34 cellular contexts compared by ENCODE assay signal in genomic region chr19:53583181-53583580, GRCh38. TPM values are rescaled to one million over a fixed set of nuclear protein-coding genes. Genes with fewer than 3 reads are reported as not detected.
"Had no signal": no experiment of that assay in that cellular context is flagged by ENCODE, and none has a peak within 500 bp of the region (broad histone marks: within the 10 kb centered on the region; RNA-seq: fewer than 3 reads in every experiment).

No MANE protein-coding gene starts in this region.

- H3K4me3 ChIP-seq: pancreas, psoas muscle, skin epidermis, smooth muscle cell, spleen, suprapubic skin, testis, tibial artery, transverse colon, upper lobe of left lung, vagina had no signal

- H3K4me3 Mint-ChIP-seq: natural killer cell treated with Interleukin-12 subunit alpha and Interleukin-12 subunit beta and Interleukin-15 and Interleukin-18, amount 100 ng/mL, for 72 hours; nephron progenitor cell; neural crest cell; stimulated activated memory B cell treated with anti-CD40 and anti-IgM and Interleukin-4, amounts not matched to agents 10 μg/mL and 1 μg/mL and 100 μg/mL, for 72 hours; stimulated activated naive CD8-positive, alpha-beta T cell treated with anti-CD3 and anti-CD28 coated beads, Interleukin-15, amount 100 ng/mL, for 72 hours had no signal

- H3K4me1 ChIP-seq: pancreas, psoas muscle, spleen, suprapubic skin, testis, tibial artery, transverse colon, vagina had no signal

- H3K4me1 Mint-ChIP-seq: neural crest cell; stimulated activated memory B cell treated with anti-CD40 and anti-IgM and Interleukin-4, amounts not matched to agents 10 μg/mL and 1 μg/mL and 100 μg/mL, for 72 hours; stimulated activated naive CD8-positive, alpha-beta T cell treated with anti-CD3 and anti-CD28 coated beads, Interleukin-15, amount 100 ng/mL, for 72 hours had no signal

- H3K27ac Mint-ChIP-seq: naive thymus-derived CD8-positive, alpha-beta T cell; natural killer cell treated with Interleukin-12 subunit alpha and Interleukin-12 subunit beta and Interleukin-15 and Interleukin-18, amount 100 ng/mL, for 72 hours; nephron progenitor cell; progenitor cell of endocrine pancreas; stimulated activated memory B cell treated with anti-CD40 and anti-IgM and Interleukin-4, amounts not matched to agents 10 μg/mL and 1 μg/mL and 100 μg/mL, for 72 hours; stimulated activated naive CD8-positive, alpha-beta T cell treated with anti-CD3 and anti-CD28 coated beads, Interleukin-15, amount 100 ng/mL, for 72 hours had no signal

- H3K27me3 ChIP-seq: neutrophil, pancreas, spleen, suprapubic skin, testis, tibial artery, transverse colon, upper lobe of left lung, vagina had no signal

- H3K9me3 ChIP-seq: pancreas, testis, vagina had no signal

- ATAC-seq: naive thymus-derived CD8-positive, alpha-beta T cell; natural killer cell treated with Interleukin-12 subunit alpha and Interleukin-12 subunit beta and Interleukin-15 and Interleukin-18, amount 100 ng/mL, for 72 hours; pancreas; psoas muscle; right cardiac atrium; sciatic nerve; stimulated activated memory B cell treated with anti-CD40 and anti-IgM and Interleukin-4, amounts not matched to agents 10 μg/mL and 1 μg/mL and 100 μg/mL, for 72 hours; stimulated activated naive CD8-positive, alpha-beta T cell treated with anti-CD3 and anti-CD28 coated beads, Interleukin-15, amount 100 ng/mL, for 72 hours; stimulated activated naive CD8-positive, alpha-beta T cell treated with anti-CD3 and anti-CD28 coated beads, Interleukin-15, Interleukin-2, amounts not matched to agents 100 U/mL and 50 U/mL, for 24 hours had no signal

- H3K36me3 ChIP-seq: neutrophil had no signal

- H3K27ac ChIP-seq: neutrophil, pancreas, psoas muscle, skin epidermis, spleen, suprapubic skin, testis, tibial artery, transverse colon, upper lobe of left lung, vagina had no signal

- H3K27me3 Mint-ChIP-seq: naive thymus-derived CD8-positive, alpha-beta T cell; natural killer cell treated with Interleukin-12 subunit alpha and Interleukin-12 subunit beta and Interleukin-15 and Interleukin-18, amount 100 ng/mL, for 72 hours; progenitor cell of endocrine pancreas; stimulated activated memory B cell treated with anti-CD40 and anti-IgM and Interleukin-4, amounts not matched to agents 10 μg/mL and 1 μg/mL and 100 μg/mL, for 72 hours; stimulated activated naive CD8-positive, alpha-beta T cell treated with anti-CD3 and anti-CD28 coated beads, Interleukin-15, amount 100 ng/mL, for 72 hours had no signal

- H3K4me2 ChIP-seq: smooth muscle cell had no signal

- DNase-seq: naive thymus-derived CD8-positive, alpha-beta T cell; nephron progenitor cell; nucleus accumbens; psoas muscle; right cardiac atrium; spleen; stimulated activated CD4-positive, alpha-beta T cell treated with anti-CD3 and anti-CD28 coated beads, Interleukin-12 subunit alpha, Interleukin-12 subunit beta, amount 100 ng/mL, for 4 hours; stimulated activated CD4-positive, alpha-beta T cell treated with anti-CD3 and anti-CD28 coated beads, Interleukin-1b, Interleukin-23, amount 100 ng/mL, for 48 hours; stimulated activated CD4-positive, alpha-beta T cell treated with anti-CD3 and anti-CD28 coated beads, Interleukin-4, amount 100 ng/mL, for 1 hour; stimulated activated CD4-positive, alpha-beta T cell treated with anti-CD3 and anti-CD28 coated beads, Interleukin-4, amount 100 ng/mL, for 4 hours; stimulated activated CD8-positive, alpha-beta memory T cell treated with anti-CD3 and anti-CD28 coated beads, Interleukin-4, amount 100 ng/mL, for 48 hours; stimulated activated naive CD4-positive, alpha-beta T cell; stimulated activated naive CD8-positive, alpha-beta T cell treated with anti-CD3 and anti-CD28 coated beads, Interleukin-15, amount 100 ng/mL, for 72 hours; stimulated activated naive CD8-positive, alpha-beta T cell treated with anti-CD3 and anti-CD28 coated beads, Interleukin-15, Interleukin-2, amounts not matched to agents 100 U/mL and 50 U/mL, for 24 hours; substantia nigra; testis; tibial artery; transverse colon; upper lobe of left lung had no signal

RNA-seq across cellular contexts. Expression of gene DPRX, which starts 48.6 kb away (rescaled TPM):
- total RNA-seq: naive thymus-derived CD8-positive, alpha-beta T cell; natural killer cell treated with Interleukin-12 subunit alpha and Interleukin-12 subunit beta and Interleukin-15 and Interleukin-18, amount 100 ng/mL, for 72 hours; neural crest cell; omental fat pad; osteocyte; pancreas; progenitor cell of endocrine pancreas; renal cortical epithelial cell; right cardiac atrium; sciatic nerve; smooth muscle cell; spleen; suprapubic skin; testis; transverse colon; upper lobe of left lung; ureter; vagina had no signal
- polyA plus RNA-seq: naive thymus-derived CD8-positive, alpha-beta T cell; psoas muscle; right cardiac atrium; smooth muscle cell; spleen had no signal
